Comparison of ENCODE assay signal across 8 cellular contexts in genomic region chr7:16645593-16646426, GRCh38. TPM values are rescaled to one million over a fixed set of nuclear protein-coding genes. Genes with fewer than 3 reads are reported as not detected.
DNase-seq lines count a peak whose midpoint lies in the region; ATAC-seq lines count a peak whose summit lies in the region.

Gene ANKMY2, minus strand, starts transcription at chr7:16645754. Its CDS starts 181 bp downstream, at chr7:16645573.
Gene BZW2, plus strand, starts transcription at chr7:16646181. Its CDS starts 19,263 bp downstream, at chr7:16665444.

- H3K4me1 ChIP-seq in BLaER1 treated with 17β-estradiol and CSF1 and Interleukin-3, amounts not matched to agents 10 nM and 100 nM = peaks cover 25 to 54% (median 39%) of the 10 kb centered on the region in 10 experiments

- no peaks in the 10 kb centered on the region for H3K27me3 ChIP-seq in BLaER1 treated with 17β-estradiol and CSF1 and Interleukin-3, amounts not matched to agents 10 nM and 100 nM

- H4K20me1 ChIP-seq in BLaER1 treated with 17β-estradiol and CSF1 and Interleukin-3, amounts not matched to agents 10 nM and 100 nM = peaks cover 10 to 64% (median 42%) of the 10 kb centered on the region in 11 experiments; a peak in 20 of 22 replicates

- peaks cover 0 to 25% (median 16%) of the 10 kb centered on the region in 11 experiments; a peak in 12 of 22 replicates for H3K36me3 ChIP-seq in BLaER1 treated with 17β-estradiol and CSF1 and Interleukin-3, amounts not matched to agents 10 nM and 100 nM

- H3K9me3 ChIP-seq in BLaER1 treated with 17β-estradiol and CSF1 and Interleukin-3, amounts not matched to agents 10 nM and 100 nM (replicated peaks in 1 of 11) = no peaks in the 10 kb centered on the region

- peak; percentile 99 for DNase-seq in NCI-H69 (lab: John Stamatoyannopoulos, UW)
- DNase-seq in activated CD4-positive, alpha-beta T cell treated with anti-CD3 and anti-CD28 coated beads, Interleukin-2, amount 50 U/mL, for 24 hours (ENCODE audit: low read depth in 1 of 2, low spot score in 1 of 2) = peak; percentile 88 to 90
- peak; percentile 96 for DNase-seq in dedifferentiated amniotic fluid mesenchymal stem cell (ENCODE audit: extremely low spot score)
- peak; percentile 95 for DNase-seq in left lobe of liver (ENCODE audit: low spot score)
- DNase-seq in stimulated activated CD4-positive, alpha-beta T cell treated with anti-CD3 and anti-CD28 coated beads, Interleukin-2, amount 100 ng/mL, for 24 hours = peak; percentile 89 to 92

- peak within 1 kb of the TSS; percentile 92 to 98 (median 97) for H3K27ac ChIP-seq in BLaER1 treated with 17β-estradiol and CSF1 and Interleukin-3, amounts not matched to agents 10 nM and 100 nM

- H3K9ac ChIP-seq in BLaER1 treated with 17β-estradiol and CSF1 and Interleukin-3, amounts not matched to agents 10 nM and 100 nM = peak within 1 kb of the TSS; percentile 88 to 97 (median 94)

- peak within 1 kb of the TSS; percentile 79 to 99 (median 90) for H3K4me3 ChIP-seq in BLaER1 treated with 17β-estradiol and CSF1 and Interleukin-3, amounts not matched to agents 10 nM and 100 nM

- peak within 1 kb of the TSS; percentile 83 to 98 (median 95) for H3K4me2 ChIP-seq in BLaER1 treated with 17β-estradiol and CSF1 and Interleukin-3, amounts not matched to agents 10 nM and 100 nM

- peak; percentile 93 for ATAC-seq in GM19372 (IDR thresholded peaks at IDR 0.05; ENCODE audit: low read depth, unreplicated experiment)
- ATAC-seq in HG03521 (IDR thresholded peaks at IDR 0.05; ENCODE audit: unreplicated experiment) = peak; percentile 97
- peak; percentile 92 for ATAC-seq in left lobe of liver

RNA-seq across cellular contexts. Expression of gene ANKMY2, which starts in this region (rescaled TPM):
- 8.0 TPM for total RNA-seq in left lobe of liver

RNA-seq across cellular contexts. Expression of gene BZW2, which starts in this region (rescaled TPM):
- 8.4 TPM for total RNA-seq in left lobe of liver

Comparison
In these comparisons a context has a peak if more than half of its experiments do, and no peak if none do; other contexts are left out.
1. Peak in every context shown above with its lines: DNase-seq, ATAC-seq, H3K4me3 ChIP-seq and H3K27ac ChIP-seq.